27 cellular contexts compared by ENCODE assay signal in the genomic region with DNA sequence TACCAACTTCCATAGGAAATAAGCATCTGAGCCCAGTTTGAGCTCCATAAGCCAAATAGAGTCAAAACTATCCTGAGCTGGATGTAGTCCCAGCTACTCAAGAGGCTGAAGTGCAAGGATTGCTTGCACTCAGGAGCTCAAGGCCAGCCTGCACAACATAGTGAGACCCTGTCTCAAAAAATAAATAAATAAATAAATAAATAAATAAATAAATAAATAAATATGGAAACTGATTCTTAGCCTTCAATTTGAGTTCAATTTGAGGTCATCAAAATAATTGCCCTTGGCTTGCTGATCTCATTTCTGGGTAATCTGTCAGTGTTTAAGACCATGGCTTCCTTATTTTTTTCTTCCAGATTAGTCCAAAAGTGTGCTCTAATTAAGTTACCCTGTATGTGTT.
"Had no signal": no experiment of that assay in that cellular context is flagged by ENCODE, and none has a peak within 500 bp of the region (broad histone marks: within the 10 kb centered on the region; RNA-seq: fewer than 3 reads in every experiment).

No MANE protein-coding gene starts in this region.

- H3K36me3 ChIP-seq: suprapubic skin, thoracic aorta, thyroid gland, tibial artery, tibial nerve, transverse colon, upper lobe of left lung, upper lobe of right lung, uterus, vagina had no signal

- H3K4me1 Mint-ChIP-seq: stimulated activated effector memory CD8-positive, alpha-beta T cell treated with anti-CD3 and anti-CD28 coated beads, Interleukin-12 subunit alpha, Interleukin-12 subunit beta, amount 100 ng/mL, for 72 hours; stimulated activated memory B cell treated with anti-CD40 and anti-IgM and Interleukin-4, amounts not matched to agents 10 μg/mL and 1 μg/mL and 100 μg/mL, for 72 hours; stimulated activated naive B cell treated with anti-CD40 and anti-IgM and Interleukin-4, amounts not matched to agents 10 μg/mL and 1 μg/mL and 100 μg/mL, for 72 hours; stimulated activated naive CD8-positive, alpha-beta T cell treated with anti-CD3 and anti-CD28 coated beads, Interleukin-15, amount 100 ng/mL, for 72 hours had no signal

- H3K36me3 Mint-ChIP-seq: stimulated activated effector memory CD8-positive, alpha-beta T cell treated with anti-CD3 and anti-CD28 coated beads, Interleukin-12 subunit alpha, Interleukin-12 subunit beta, amount 100 ng/mL, for 72 hours; stimulated activated memory B cell treated with anti-CD40 and anti-IgM and Interleukin-4, amounts not matched to agents 10 μg/mL and 1 μg/mL and 100 μg/mL, for 72 hours; stimulated activated naive B cell treated with anti-CD40 and anti-IgM and Interleukin-4, amounts not matched to agents 10 μg/mL and 1 μg/mL and 100 μg/mL, for 72 hours; type B pancreatic cell had no signal

- H3K27me3 Mint-ChIP-seq: stimulated activated memory B cell treated with anti-CD40 and anti-IgM and Interleukin-4, amounts not matched to agents 10 μg/mL and 1 μg/mL and 100 μg/mL, for 72 hours; stimulated activated naive B cell treated with anti-CD40 and anti-IgM and Interleukin-4, amounts not matched to agents 10 μg/mL and 1 μg/mL and 100 μg/mL, for 72 hours; stimulated activated naive CD8-positive, alpha-beta T cell treated with anti-CD3 and anti-CD28 coated beads, Interleukin-15, amount 100 ng/mL, for 72 hours; stimulated activated naive CD8-positive, alpha-beta T cell treated with anti-CD3 and anti-CD28 coated beads, Interleukin-15, Interleukin-2, amounts not matched to agents 100 ng/mL and 50 ng/mL, for 24 hours; type B pancreatic cell had no signal

- H3K27ac Mint-ChIP-seq: stimulated activated effector memory CD8-positive, alpha-beta T cell treated with anti-CD3 and anti-CD28 coated beads, Interleukin-12 subunit alpha, Interleukin-12 subunit beta, amount 100 ng/mL, for 72 hours; stimulated activated memory B cell treated with anti-CD40 and anti-IgM and Interleukin-4, amounts not matched to agents 10 μg/mL and 1 μg/mL and 100 μg/mL, for 72 hours; stimulated activated naive B cell treated with anti-CD40 and anti-IgM and Interleukin-4, amounts not matched to agents 10 μg/mL and 1 μg/mL and 100 μg/mL, for 72 hours; stimulated activated naive CD8-positive, alpha-beta T cell treated with anti-CD3 and anti-CD28 coated beads, Interleukin-15, amount 100 ng/mL, for 72 hours; stimulated activated naive CD8-positive, alpha-beta T cell treated with anti-CD3 and anti-CD28 coated beads, Interleukin-15, Interleukin-2, amounts not matched to agents 100 ng/mL and 50 ng/mL, for 24 hours; type B pancreatic cell had no signal

- H3K9me3 ChIP-seq: suprapubic skin, testis, thyroid gland, tibial artery, transverse colon, upper lobe of right lung, uterus, vagina had no signal

- H3K9me3 Mint-ChIP-seq: stimulated activated naive CD8-positive, alpha-beta T cell treated with anti-CD3 and anti-CD28 coated beads, Interleukin-15, amount 100 ng/mL, for 72 hours had no signal

- ATAC-seq: stimulated activated effector memory CD8-positive, alpha-beta T cell treated with anti-CD3 and anti-CD28 coated beads, Interleukin-12 subunit alpha, Interleukin-12 subunit beta, amount 100 ng/mL, for 72 hours; stimulated activated memory B cell treated with anti-CD40 and anti-IgM and Interleukin-4, amounts not matched to agents 10 μg/mL and 1 μg/mL and 100 μg/mL, for 72 hours; stimulated activated naive B cell treated with anti-CD40 and anti-IgM and Interleukin-4, amounts not matched to agents 10 μg/mL and 1 μg/mL and 100 μg/mL, for 72 hours; stimulated activated naive CD8-positive, alpha-beta T cell treated with anti-CD3 and anti-CD28 coated beads, Interleukin-15, amount 100 ng/mL, for 72 hours; stimulated activated naive CD8-positive, alpha-beta T cell treated with anti-CD3 and anti-CD28 coated beads, Interleukin-15, Interleukin-2, amounts not matched to agents 100 U/mL and 50 U/mL, for 24 hours; upper lobe of right lung had no signal

- H3K4me1 ChIP-seq: suprapubic skin, testis, thyroid gland, tibial artery, tibial nerve, transverse colon, upper lobe of left lung, upper lobe of right lung, uterus, vagina had no signal

- DNase-seq: stimulated activated CD4-positive, alpha-beta T cell treated with anti-CD3 and anti-CD28 coated beads, Interleukin-2, amount 100 ng/mL, for 48 hours; stimulated activated CD4-positive, alpha-beta T cell treated with anti-CD3 and anti-CD28 coated beads, Interleukin-4, amount 100 ng/mL, for 1 hour; stimulated activated CD4-positive, alpha-beta T cell treated with anti-CD3 and anti-CD28 coated beads, Interleukin-4, amount 100 ng/mL, for 24 hours; stimulated activated CD4-positive, alpha-beta T cell treated with anti-CD3 and anti-CD28 coated beads, Interleukin-4, amount 100 ng/mL, for 4 hours; stimulated activated CD8-positive, alpha-beta memory T cell treated with anti-CD3 and anti-CD28 coated beads, Interleukin-4, amount 100 ng/mL, for 48 hours; stimulated activated naive B cell treated with anti-CD40 and anti-IgM and Interleukin-4, amounts not matched to agents 10 μg/mL and 1 μg/mL and 100 μg/mL, for 72 hours; stimulated activated naive CD4-positive, alpha-beta T cell; stimulated activated naive CD4-positive, alpha-beta T cell treated with Interleukin-2 at 50 U/mL for 16 hours; stimulated activated naive CD8-positive, alpha-beta T cell treated with anti-CD3 and anti-CD28 coated beads, Interleukin-15, amount 100 ng/mL, for 72 hours; stimulated activated naive CD8-positive, alpha-beta T cell treated with anti-CD3 and anti-CD28 coated beads, Interleukin-15, Interleukin-2, amounts not matched to agents 100 U/mL and 50 U/mL, for 24 hours; substantia nigra; testis; thyroid gland; tibial artery; transverse colon; upper lobe of left lung; upper lobe of right lung; uterus had no signal

- FAIRE-seq: urothelium cell line had no signal

- H3K4me3 Mint-ChIP-seq: stimulated activated effector memory CD8-positive, alpha-beta T cell treated with anti-CD3 and anti-CD28 coated beads, Interleukin-12 subunit alpha, Interleukin-12 subunit beta, amount 100 ng/mL, for 72 hours; stimulated activated memory B cell treated with anti-CD40 and anti-IgM and Interleukin-4, amounts not matched to agents 10 μg/mL and 1 μg/mL and 100 μg/mL, for 72 hours; stimulated activated naive B cell treated with anti-CD40 and anti-IgM and Interleukin-4, amounts not matched to agents 10 μg/mL and 1 μg/mL and 100 μg/mL, for 72 hours; stimulated activated naive CD8-positive, alpha-beta T cell treated with anti-CD3 and anti-CD28 coated beads, Interleukin-15, amount 100 ng/mL, for 72 hours; stimulated activated naive CD8-positive, alpha-beta T cell treated with anti-CD3 and anti-CD28 coated beads, Interleukin-15, Interleukin-2, amounts not matched to agents 100 ng/mL and 50 ng/mL, for 24 hours; type B pancreatic cell had no signal

- H3K27me3 ChIP-seq: suprapubic skin, testis, thyroid gland, tibial artery, tibial nerve, transverse colon, upper lobe of left lung, upper lobe of right lung, uterus, vagina had no signal

- H3K4me3 ChIP-seq: suprapubic skin, testis, thoracic aorta, thyroid gland, tibial artery, tibial nerve, transverse colon, upper lobe of left lung, upper lobe of right lung, uterus, vagina had no signal

- H3K27ac ChIP-seq: suprapubic skin, testis, thoracic aorta, thyroid gland, tibial artery, tibial nerve, transverse colon, upper lobe of left lung, upper lobe of right lung, uterus, vagina had no signal
